Comparison of ENCODE assay signal across 10 cellular contexts in the genomic region with DNA sequence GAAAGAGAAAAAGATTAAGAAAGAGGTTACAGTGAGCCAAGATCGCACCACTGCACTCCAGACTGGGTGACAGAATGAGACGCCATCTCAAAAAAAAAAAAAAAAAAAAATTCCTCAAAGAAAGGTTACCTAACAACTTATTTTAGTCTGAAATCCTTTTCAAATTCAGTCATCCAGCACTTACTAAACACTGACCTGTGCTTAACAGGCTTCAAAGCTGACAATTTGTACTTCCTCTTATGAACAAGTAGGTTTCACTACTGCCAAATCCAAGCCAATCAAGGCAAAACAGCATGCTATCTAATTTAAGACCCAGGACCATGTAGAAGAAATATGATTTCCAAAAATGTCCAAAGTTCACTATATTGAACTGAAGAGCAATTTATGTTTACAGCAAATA. TPM values are rescaled to one million over a fixed set of nuclear protein-coding genes. Genes with fewer than 3 reads are reported as not detected.
DNase-seq lines count a peak whose midpoint lies in the region; ATAC-seq, FAIRE-seq and TF ChIP-seq lines count a peak whose summit lies in the region.
"Had no signal": no experiment of that assay in that cellular context is flagged by ENCODE, and none has a peak within 500 bp of the region (broad histone marks: within the 10 kb centered on the region; RNA-seq: fewer than 3 reads in every experiment).

No MANE protein-coding gene starts in this region.

- ATAC-seq in GM19025 (IDR thresholded peaks at IDR 0.05; ENCODE audit: low read depth, unreplicated experiment) (peak; percentile 78), HG02852 (IDR thresholded peaks at IDR 0.05; ENCODE audit: unreplicated experiment) (peak; percentile 92), pancreas (peak in 3 of 4 donors; percentile 62 to 78 (median 63)), T-cell (replicated peaks in 1 of 4) (no peak), SK-N-SH treated with all-trans-retinoic acid at 6 μM for 48 hours (no peak)

- no peaks in the 10 kb centered on the region for H3K36me3 ChIP-seq in pancreas

- peaks cover 28 to 38% (median 33%) of the 10 kb centered on the region in 3 donors for H3K4me1 Mint-ChIP-seq in T-cell

- H3K36me3 Mint-ChIP-seq in T-cell, result peaks cover 25% of the 10 kb centered on the region

- H3K4me1 ChIP-seq in pancreas, result peaks cover 0 to 12% (median 7%) of the 10 kb centered on the region in 3 donors

- H3K4me3 ChIP-seq in pancreas, result no peak overlapping the region

- no peak for FAIRE-seq in pancreas (lab: Jason Lieb, UNC)

- no peaks in the 10 kb centered on the region for H3K27me3 Mint-ChIP-seq in T-cell
- H3K27me3 Mint-ChIP-seq: IgD-negative memory B cell had no signal

- H3K27me3 ChIP-seq in pancreas, result no peaks in the 10 kb centered on the region

- no peak for TF ChIP-seq CTCF in pancreas (IDR thresholded peaks at IDR 0.05)

- H3K9me3 ChIP-seq in pancreas, result no peaks in the 10 kb centered on the region

- H3K27ac Mint-ChIP-seq in T-cell, result peak overlapping the region in 1 of 2 donors; percentile 2

- peak overlapping the region in 1 of 4 donors; percentile 26 for H3K27ac ChIP-seq in pancreas

- POLR2A ChIA-PET in T-cell (lab: Charles Lee), result no interaction called here
- POLR2A ChIA-PET in HEK293T (lab: Yijun Ruan, JAX), result no interaction called here

- intact Hi-C loops in pancreas (cut with DNase I), result no loop called here

- H3K4me3 Mint-ChIP-seq in T-cell, result no peak overlapping the region
- H3K4me3 Mint-ChIP-seq: IgD-negative memory B cell had no signal

- WGBS in pancreas, 2 donors, result 87% methylated on average over 2 of the region's 2 CpGs

- CTCF ChIA-PET in T-cell (lab: Charles Lee), result interaction anchor here in 1 of 2 donors (0.8 kb wide), 1 partner anchor 94 kb away, joined by 4 read pairs; no protein-coding TSS in a partner anchor
- CTCF ChIA-PET in HEK293T (lab: Yijun Ruan, JAX), result no interaction called here

- H3K9me3 Mint-ChIP-seq in T-cell, result no peaks in the 10 kb centered on the region
- H3K9me3 Mint-ChIP-seq: IgD-negative memory B cell had no signal

- peak; percentile 79 for DNase-seq in SIG-M5 (lab: John Stamatoyannopoulos, UW)
- no peak for DNase-seq in pancreas
- no peak for DNase-seq in T-cell
- no peak for DNase-seq in HuH-7 (ENCODE audit: low spot score)
- no peak for DNase-seq in HEK293T (ENCODE audit: extremely low spot score)
- DNase-seq: activated naive CD4-positive, alpha-beta T cell treated with Interleukin-2 at 50 U/mL for 16 hours had no signal

TF ChIP-seq in HEK293T, 16 proteins besides CTCF, POLR2A, EP300 and RAD21:
- TF ChIP-seq, protein P1, sequence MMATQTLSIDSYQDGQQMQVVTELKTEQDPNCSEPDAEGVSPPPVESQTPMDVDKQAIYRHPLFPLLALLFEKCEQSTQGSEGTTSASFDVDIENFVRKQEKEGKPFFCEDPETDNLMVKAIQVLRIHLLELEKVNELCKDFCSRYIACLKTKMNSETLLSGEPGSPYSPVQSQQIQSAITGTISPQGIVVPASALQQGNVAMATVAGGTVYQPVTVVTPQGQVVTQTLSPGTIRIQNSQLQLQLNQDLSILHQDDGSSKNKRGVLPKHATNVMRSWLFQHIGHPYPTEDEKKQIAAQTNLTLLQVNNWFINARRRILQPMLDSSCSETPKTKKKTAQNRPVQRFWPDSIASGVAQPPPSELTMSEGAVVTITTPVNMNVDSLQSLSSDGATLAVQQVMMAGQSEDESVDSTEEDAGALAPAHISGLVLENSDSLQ (IDR thresholded peaks at IDR 0.05), result no peak
- TF ChIP-seq ZNF384 (IDR thresholded peaks at IDR 0.05) (no peak), ELF4 (IDR thresholded peaks at IDR 0.05) (no peak), FOXK2 (IDR thresholded peaks at IDR 0.05) (no peak), CTBP1 (IDR thresholded peaks at IDR 0.05; ENCODE audit: borderline replicate concordance) (no peak), FOXA1 (IDR thresholded peaks at IDR 0.05) (no peak), HDGF (IDR thresholded peaks at IDR 0.05; ENCODE audit: borderline replicate concordance) (no peak), TARDBP (IDR thresholded peaks at IDR 0.05) (no peak), BHLHE40 (IDR thresholded peaks at IDR 0.05; ENCODE audit: borderline replicate concordance) (no peak), LEF1 (IDR thresholded peaks at IDR 0.05; ENCODE audit: borderline replicate concordance) (no peak), NFRKB (IDR thresholded peaks at IDR 0.05) (no peak), FOXM1 (IDR thresholded peaks at IDR 0.05; ENCODE audit: borderline replicate concordance) (no peak), SP1 (IDR thresholded peaks at IDR 0.05) (no peak)

TF ChIP-seq in SK-N-SH treated with all-trans-retinoic acid at 6 μM for 48 hours, 23 proteins besides CTCF, POLR2A, EP300 and RAD21:
- TF ChIP-seq CSDC2 (CRISPR knock-in tag; IDR thresholded peaks at IDR 0.05) (no peak), ARNTL (CRISPR knock-in tag; IDR thresholded peaks at IDR 0.05; ENCODE audit: borderline replicate concordance, low read depth) (no peak), ZNF565 (CRISPR knock-in tag; conservative IDR thresholded peaks at IDR 0.05; ENCODE audit: low read depth) (no peak), ISL1 (CRISPR knock-in tag; IDR thresholded peaks at IDR 0.05) (no peak), RARB (CRISPR knock-in tag; IDR thresholded peaks at IDR 0.05) (no peak), PPARA (CRISPR knock-in tag; IDR thresholded peaks at IDR 0.05; ENCODE audit: borderline replicate concordance) (no peak), ZFP3 (CRISPR knock-in tag; IDR thresholded peaks at IDR 0.05) (no peak), ZFP30 (CRISPR knock-in tag; IDR thresholded peaks at IDR 0.05) (no peak), ZNF8 (CRISPR knock-in tag; IDR thresholded peaks at IDR 0.05) (no peak), ZC3H10 (CRISPR knock-in tag; IDR thresholded peaks at IDR 0.05) (no peak), TOX (CRISPR knock-in tag; IDR thresholded peaks at IDR 0.05; ENCODE audit: borderline replicate concordance) (no peak), GLIS3 (CRISPR knock-in tag; IDR thresholded peaks at IDR 0.05) (no peak), TCF4 (CRISPR knock-in tag; IDR thresholded peaks at IDR 0.05; ENCODE audit: borderline replicate concordance) (no peak), ZNF70 (CRISPR knock-in tag; IDR thresholded peaks at IDR 0.05) (no peak), OSR1 (CRISPR knock-in tag; IDR thresholded peaks at IDR 0.05) (no peak)
- TF ChIP-seq, protein P2, sequence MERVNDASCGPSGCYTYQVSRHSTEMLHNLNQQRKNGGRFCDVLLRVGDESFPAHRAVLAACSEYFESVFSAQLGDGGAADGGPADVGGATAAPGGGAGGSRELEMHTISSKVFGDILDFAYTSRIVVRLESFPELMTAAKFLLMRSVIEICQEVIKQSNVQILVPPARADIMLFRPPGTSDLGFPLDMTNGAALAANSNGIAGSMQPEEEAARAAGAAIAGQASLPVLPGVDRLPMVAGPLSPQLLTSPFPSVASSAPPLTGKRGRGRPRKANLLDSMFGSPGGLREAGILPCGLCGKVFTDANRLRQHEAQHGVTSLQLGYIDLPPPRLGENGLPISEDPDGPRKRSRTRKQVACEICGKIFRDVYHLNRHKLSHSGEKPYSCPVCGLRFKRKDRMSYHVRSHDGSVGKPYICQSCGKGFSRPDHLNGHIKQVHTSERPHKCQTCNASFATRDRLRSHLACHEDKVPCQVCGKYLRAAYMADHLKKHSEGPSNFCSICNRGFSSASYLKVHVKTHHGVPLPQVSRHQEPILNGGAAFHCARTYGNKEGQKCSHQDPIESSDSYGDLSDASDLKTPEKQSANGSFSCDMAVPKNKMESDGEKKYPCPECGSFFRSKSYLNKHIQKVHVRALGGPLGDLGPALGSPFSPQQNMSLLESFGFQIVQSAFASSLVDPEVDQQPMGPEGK (CRISPR knock-in tag; IDR thresholded peaks at IDR 0.05; ENCODE audit: borderline replicate concordance), result no peak
- TF ChIP-seq, protein P3, sequence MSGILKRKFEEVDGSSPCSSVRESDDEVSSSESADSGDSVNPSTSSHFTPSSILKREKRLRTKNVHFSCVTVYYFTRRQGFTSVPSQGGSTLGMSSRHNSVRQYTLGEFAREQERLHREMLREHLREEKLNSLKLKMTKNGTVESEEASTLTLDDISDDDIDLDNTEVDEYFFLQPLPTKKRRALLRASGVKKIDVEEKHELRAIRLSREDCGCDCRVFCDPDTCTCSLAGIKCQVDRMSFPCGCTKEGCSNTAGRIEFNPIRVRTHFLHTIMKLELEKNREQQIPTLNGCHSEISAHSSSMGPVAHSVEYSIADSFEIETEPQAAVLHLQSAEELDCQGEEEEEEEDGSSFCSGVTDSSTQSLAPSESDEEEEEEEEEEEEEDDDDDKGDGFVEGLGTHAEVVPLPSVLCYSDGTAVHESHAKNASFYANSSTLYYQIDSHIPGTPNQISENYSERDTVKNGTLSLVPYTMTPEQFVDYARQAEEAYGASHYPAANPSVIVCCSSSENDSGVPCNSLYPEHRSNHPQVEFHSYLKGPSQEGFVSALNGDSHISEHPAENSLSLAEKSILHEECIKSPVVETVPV (CRISPR knock-in tag; IDR thresholded peaks at IDR 0.05), result no peak

RNA-seq across cellular contexts. Expression of a gene that starts 13.6 kb away (rescaled TPM):
- total RNA-seq in pancreas (10 to 100 TPM in 4 of 6 donors, 1 to 10 TPM in 2; 8.3 to 14.5 (median 11.8) TPM), T-cell (10 to 100 TPM; 25.1 to 39.8 (median 36.0) TPM)
- 1 to 10 TPM; 7.9 to 9.7 TPM for polyA plus RNA-seq in pancreas

Comparison
In these comparisons a context has a peak if more than half of its experiments do, and no peak if none do; other contexts are left out.
1. ATAC-seq: peak in GM19025 (single experiment), HG02852 (single experiment) and pancreas (3 of 4); none in T-cell (0 of 4) and SK-N-SH treated with all-trans-retinoic acid at 6 μM for 48 hours (single experiment).